ENCODE assay signal across 20 cellular contexts in the genomic region with DNA sequence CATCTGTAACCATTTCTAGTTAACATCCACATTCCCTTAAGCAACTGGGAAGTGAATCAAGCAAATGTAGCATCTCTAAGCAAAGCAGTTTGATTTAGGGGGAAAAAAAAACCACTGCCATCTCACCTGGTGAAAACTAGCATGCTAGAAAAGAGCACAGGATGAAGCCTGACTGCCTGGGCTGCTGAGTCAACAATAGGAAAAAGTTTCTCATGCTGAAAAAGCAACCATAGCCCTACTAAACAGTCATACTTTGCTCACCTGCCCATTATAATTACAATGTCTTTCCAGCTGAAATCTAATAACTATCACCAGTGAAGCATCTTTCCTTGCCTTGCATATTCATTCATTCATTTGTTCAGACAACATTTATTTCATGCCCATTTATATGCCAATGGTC.
A peak's percentile ranks its signal among the peaks of the same experiment; 100 is the strongest.
DNase-seq lines count a peak whose midpoint lies in the region; ATAC-seq and TF ChIP-seq lines count a peak whose summit lies in the region.
"Had no signal": no experiment of that assay in that cellular context is flagged by ENCODE, and none has a peak within 500 bp of the region (broad histone marks: within the 10 kb centered on the region; RNA-seq: fewer than 3 reads in every experiment).

No MANE protein-coding gene starts in this region.

- H3K9me2 ChIP-seq in GM23248 (ENCODE audit: insufficient read depth), result no peaks in the 10 kb centered on the region

- ATAC-seq in RWPE2 (ENCODE audit: low read depth) (peak; percentile 51; the same call in 2 of the 3 replicates), GM21515 (IDR thresholded peaks at IDR 0.05; ENCODE audit: unreplicated experiment) (no peak)
- ATAC-seq: heart left ventricle; naive thymus-derived CD4-positive, alpha-beta T cell had no signal

- peak overlapping the region; percentile 16; the same call in 1 of the 2 replicates for H3K9ac ChIP-seq in GM23248

- H2AFZ ChIP-seq in GM23248, result no peak overlapping the region

- H3K79me2 ChIP-seq in GM23248 (ENCODE audit: insufficient read depth), result no peaks in the 10 kb centered on the region

- TF ChIP-seq CTCF in RWPE2 (IDR thresholded peaks at IDR 0.05; ENCODE audit: poor library complexity, severe bottlenecking) (no peak), fibroblast of mammary gland (conservative IDR thresholded peaks at IDR 0.05; ENCODE audit: control insufficient read depth, insufficient read depth, low read depth, low read length) (no peak)

- in situ Hi-C loops in GM23248 (cut with MboI), result no loop called here

- no peaks in the 10 kb centered on the region for H3K36me3 ChIP-seq in GM23248 (ENCODE audit: low read depth)
- H3K36me3 ChIP-seq in RWPE2 (ENCODE audit: low read depth), result no peaks in the 10 kb centered on the region
- H3K36me3 ChIP-seq: BE2C, colonic mucosa, heart left ventricle, right atrium auricular region had no signal

- H3K4me1 ChIP-seq in GM23248 (ENCODE audit: insufficient read depth), result peaks cover 41% of the 10 kb centered on the region
- peaks cover 23% of the 10 kb centered on the region for H3K4me1 ChIP-seq in RWPE2 (ENCODE audit: insufficient read depth, poor library complexity, severe bottlenecking)
- H3K4me1 ChIP-seq: BE2C, colonic mucosa, right atrium auricular region had no signal

- H3K27ac ChIP-seq in GM23248, result peak overlapping the region; percentile 67
- peak overlapping the region; percentile 55 for H3K27ac ChIP-seq in RWPE2 (ENCODE audit: poor library complexity, severe bottlenecking)
- H3K27ac ChIP-seq: colonic mucosa, heart left ventricle, right atrium auricular region had no signal

- no peak overlapping the region for H3K4me3 ChIP-seq in GM23248
- no peak overlapping the region for H3K4me3 ChIP-seq in RWPE2 (ENCODE audit: severe bottlenecking)
- H3K4me3 ChIP-seq in fibroblast of mammary gland (ENCODE audit: control insufficient read depth, low read depth, low read length), result no peak overlapping the region
- H3K4me3 ChIP-seq: colonic mucosa, heart left ventricle, right atrium auricular region had no signal

- peak; percentile 25 for DNase-seq in activated CD4-positive, alpha-beta T cell treated with anti-CD3 and anti-CD28 coated beads for 48 hours
- DNase-seq in activated CD4-positive, alpha-beta T cell treated with anti-CD3 and anti-CD28 coated beads, Interleukin-2, amount 50 U/mL, for 48 hours, result no peak
- DNase-seq in GM23248, result peak; percentile 53
- DNase-seq in RWPE2 (ENCODE audit: low spot score), result no peak
- peak; percentile 36 for DNase-seq in fibroblast of mammary gland (ENCODE audit: low read depth)
- DNase-seq in activated CD8-positive, alpha-beta memory T cell treated with anti-CD3 and anti-CD28 coated beads, Interleukin-2, amount 50 U/mL, for 4 hours, result no peak
- DNase-seq in mucosa of gallbladder (ENCODE audit: low spot score), result no peak
- DNase-seq: activated CD4-positive, alpha-beta T cell treated with anti-CD3 and anti-CD28 coated beads, Interleukin-2, amount 50 U/mL, for 4 hours; BE2C; colonic mucosa; DMS79; heart left ventricle; Karpas-422; naive thymus-derived CD4-positive, alpha-beta T cell; NCI-H2081 treated with DMSO at 0.1 percent for 48 hours; NCI-H446; stimulated activated CD4-positive, alpha-beta T cell treated with anti-CD3 and anti-CD28 coated beads, Interleukin-12 subunit alpha, Interleukin-12 subunit beta, amount 100 ng/mL, for 4 hours; stimulated activated CD8-positive, alpha-beta memory T cell treated with anti-CD3 and anti-CD28 coated beads, Interleukin-4, amount 100 ng/mL, for 48 hours had no signal

- no peaks in the 10 kb centered on the region for H4K20me1 ChIP-seq in GM23248 (ENCODE audit: insufficient read depth)

- H3F3A ChIP-seq in GM23248 (ENCODE audit: insufficient read depth), result peaks cover 20% of the 10 kb centered on the region

- H3K27me3 ChIP-seq in GM23248 (replicated peaks; ENCODE audit: insufficient read depth), result no peaks in the 10 kb centered on the region
- no peaks in the 10 kb centered on the region for H3K27me3 ChIP-seq in RWPE2 (ENCODE audit: insufficient read depth, poor library complexity, severe bottlenecking)
- H3K27me3 ChIP-seq: colonic mucosa, heart left ventricle, right atrium auricular region had no signal

- H3K4me2 ChIP-seq in GM23248 (ENCODE audit: unreplicated experiment), result peak overlapping the region; percentile 71

- no peaks in the 10 kb centered on the region for H3K9me3 ChIP-seq in GM23248 (ENCODE audit: low read depth)
- H3K9me3 ChIP-seq in RWPE2 (ENCODE audit: severe bottlenecking), result no peaks in the 10 kb centered on the region
- H3K9me3 ChIP-seq: BE2C, colonic mucosa, heart left ventricle, right atrium auricular region had no signal

Comparison
In these comparisons a context has a peak if more than half of its experiments do, and no peak if none do; other contexts are left out.
1. DNase-seq: peak in activated CD4-positive, alpha-beta T cell treated with anti-CD3 and anti-CD28 coated beads for 48 hours (single experiment), GM23248 (single experiment) and fibroblast of mammary gland (single experiment); none in activated CD4-positive, alpha-beta T cell treated with anti-CD3 and anti-CD28 coated beads, Interleukin-2, amount 50 U/mL, for 48 hours (0 of 2), RWPE2 (single experiment), activated CD8-positive, alpha-beta memory T cell treated with anti-CD3 and anti-CD28 coated beads, Interleukin-2, amount 50 U/mL, for 4 hours (single experiment) and mucosa of gallbladder (single experiment).